ENCODE assay signal across 10 cellular contexts in the genomic region with DNA sequence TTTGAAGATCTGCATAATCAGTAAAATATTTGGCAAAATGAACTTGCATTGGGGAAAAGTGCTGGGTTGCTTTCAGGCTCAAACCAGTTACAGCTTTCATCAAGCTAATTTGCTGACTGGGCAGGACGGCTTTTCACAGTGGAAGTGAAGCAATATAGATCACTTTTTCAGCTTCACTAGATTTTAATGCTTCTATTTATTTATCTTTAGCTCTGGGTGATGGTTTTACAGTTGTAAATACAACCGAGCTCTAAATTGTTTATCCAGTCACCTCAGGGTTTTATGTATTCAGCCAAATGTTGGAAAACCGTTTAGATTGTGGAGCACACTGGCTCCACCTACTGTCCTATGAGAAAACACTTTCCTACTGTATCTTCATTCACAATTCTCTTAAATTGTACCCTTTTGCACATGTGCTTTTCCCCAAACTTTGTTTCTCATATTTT. TPM values are rescaled to one million over a fixed set of nuclear protein-coding genes. Genes with fewer than 3 reads are reported as not detected.
DNase-seq lines count a peak whose midpoint lies in the region; ATAC-seq and TF ChIP-seq lines count a peak whose summit lies in the region.
"Had no signal": no experiment of that assay in that cellular context is flagged by ENCODE, and none has a peak within 500 bp of the region (broad histone marks: within the 10 kb centered on the region; RNA-seq: fewer than 3 reads in every experiment).

No MANE protein-coding gene starts in this region.

- H3K4me3 ChIP-seq in SK-N-MC: peak overlapping the region; percentile 78
- peak overlapping the region in 2 of 4 donors; percentile 7 to 49 for H3K4me3 ChIP-seq in esophagus muscularis mucosa
- H3K4me3 ChIP-seq: BLaER1 treated with 17β-estradiol and CSF1 and Interleukin-3, amounts not matched to agents 10 nM and 100 nM had no signal

- TF ChIP-seq EP300 in esophagus muscularis mucosa (IDR thresholded peaks at IDR 0.05): no peak

- no peak for TF ChIP-seq POLR2A in esophagus muscularis mucosa (IDR thresholded peaks at IDR 0.05; ENCODE audit: low read depth)

- H3K27ac Mint-ChIP-seq in nephron progenitor cell: no peak overlapping the region
- H3K27ac Mint-ChIP-seq: activated naive CD4-positive, alpha-beta T cell treated with anti-CD3 and anti-CD28 coated beads, Interleukin-2, amount 50 U/mL, for 24 hours had no signal

- H3K9ac ChIP-seq in SK-N-MC (ENCODE audit: insufficient read length): peak overlapping the region; percentile 73
- H3K9ac ChIP-seq: BLaER1 treated with 17β-estradiol and CSF1 and Interleukin-3, amounts not matched to agents 10 nM and 100 nM had no signal

- peaks cover 7% of the 10 kb centered on the region for H3K4me1 Mint-ChIP-seq in nephron progenitor cell

- TF ChIP-seq CTCF in esophagus muscularis mucosa (IDR thresholded peaks at IDR 0.05): peak; percentile 74 to 78 (median 74)
- TF ChIP-seq CTCF in nephron progenitor cell (IDR thresholded peaks at IDR 0.05): peak; percentile 65

- H3K27me3 ChIP-seq in esophagus muscularis mucosa: no peaks in the 10 kb centered on the region
- H3K27me3 ChIP-seq: BLaER1 treated with 17β-estradiol and CSF1 and Interleukin-3, amounts not matched to agents 10 nM and 100 nM had no signal

- H3K4me1 ChIP-seq in esophagus muscularis mucosa: peaks cover 12 to 15% (median 14%) of the 10 kb centered on the region in 4 donors

- H3K27me3 Mint-ChIP-seq in nephron progenitor cell (ENCODE audit: low read depth, poor library complexity): no peaks in the 10 kb centered on the region
- H3K27me3 Mint-ChIP-seq: activated naive CD4-positive, alpha-beta T cell treated with anti-CD3 and anti-CD28 coated beads, Interleukin-2, amount 50 U/mL, for 24 hours had no signal

- H3K4me3 Mint-ChIP-seq in nephron progenitor cell: no peak overlapping the region
- H3K4me3 Mint-ChIP-seq: activated naive CD4-positive, alpha-beta T cell treated with anti-CD3 and anti-CD28 coated beads, Interleukin-2, amount 50 U/mL, for 24 hours had no signal

- no peak for ATAC-seq in HG03039 (IDR thresholded peaks at IDR 0.05; ENCODE audit: unreplicated experiment)

- WGBS in esophagus muscularis mucosa: 11% methylated on average over 3 of the region's 3 CpGs

- H3K9me3 Mint-ChIP-seq in nephron progenitor cell: no peaks in the 10 kb centered on the region
- H3K9me3 Mint-ChIP-seq: activated naive CD4-positive, alpha-beta T cell treated with anti-CD3 and anti-CD28 coated beads, Interleukin-2, amount 50 U/mL, for 24 hours had no signal

- H3K27ac ChIP-seq in SK-N-MC (peak overlapping the region; percentile 82), esophagus muscularis mucosa (replicated peaks in 1 of 4) (no peak overlapping the region)
- H3K27ac ChIP-seq: BLaER1 treated with 17β-estradiol and CSF1 and Interleukin-3, amounts not matched to agents 10 nM and 100 nM had no signal

- H3K36me3 ChIP-seq in SK-N-MC (ENCODE audit: insufficient read depth, low read length) (no peaks in the 10 kb centered on the region), esophagus muscularis mucosa (no peaks in the 10 kb centered on the region)
- H3K36me3 ChIP-seq: BLaER1 treated with 17β-estradiol and CSF1 and Interleukin-3, amounts not matched to agents 10 nM and 100 nM had no signal

- DNase-seq in SIG-M5 treated with dmso at 0.1 percent for 504 hours (lab: John Stamatoyannopoulos, UW; ENCODE audit: unreplicated experiment) (peak; percentile 74), SIG-M5 (lab: John Stamatoyannopoulos, UW) (no peak), NCI-H1105 (lab: John Stamatoyannopoulos, UW) (peak; percentile 56), SK-N-MC (ENCODE audit: low read depth, low spot score) (no peak), esophagus muscularis mucosa (ENCODE audit: extremely low spot score) (no peak), nephron progenitor cell (no peak), activated gamma-delta T cell (lab: John Stamatoyannopoulos, UW) (no peak)

- H3K9me3 ChIP-seq in SK-N-MC (ENCODE audit: low read depth, low read length): no peaks in the 10 kb centered on the region
- no peaks in the 10 kb centered on the region for H3K9me3 ChIP-seq in esophagus muscularis mucosa
- H3K9me3 ChIP-seq: BLaER1 treated with 17β-estradiol and CSF1 and Interleukin-3, amounts not matched to agents 10 nM and 100 nM had no signal

- no peaks in the 10 kb centered on the region for H3K36me3 Mint-ChIP-seq in nephron progenitor cell (ENCODE audit: low read depth)

- intact Hi-C loops in esophagus muscularis mucosa (cut with DNase I): loop anchor here (2.0 kb wide), 2 partner anchors 112 to 184 kb away; no protein-coding TSS in a partner anchor

RNA-seq across cellular contexts. Expression of gene ACER3, which starts 58.2 kb away (rescaled TPM):
- total RNA-seq in esophagus muscularis mucosa: 10 to 100 TPM; 10.5 to 12.8 (median 11.2) TPM

Comparison
In these comparisons a context has a peak if more than half of its experiments do, and no peak if none do; other contexts are left out.
1. DNase-seq: peak in SIG-M5 treated with dmso at 0.1 percent for 504 hours (single experiment) and NCI-H1105 (single experiment); none in SIG-M5 (single experiment), SK-N-MC (single experiment), esophagus muscularis mucosa (single experiment), nephron progenitor cell (single experiment) and activated gamma-delta T cell (single experiment).